1 cellular context compared by ENCODE assay signal in genomic region chr13:75938811-75939525, GRCh38.
TF ChIP-seq lines count a peak whose summit lies in the region.

No MANE protein-coding gene starts in this region.

TF ChIP-seq in GM23338, 12 proteins besides CTCF, POLR2A, EP300 and RAD21:
- TF ChIP-seq STAT1 (IDR thresholded peaks at IDR 0.05; ENCODE audit: unreplicated experiment) (no peak), NANOG (IDR thresholded peaks at IDR 0.05; ENCODE audit: borderline replicate concordance) (no peak), ZNF462 (CRISPR knock-in tag; IDR thresholded peaks at IDR 0.05) (no peak), CREB1 (CRISPR knock-in tag; IDR thresholded peaks at IDR 0.05; ENCODE audit: low read depth) (no peak)
